Comparison of ENCODE assay signal across 14 cellular contexts in genomic region chr14:22521449-22522239, GRCh38.
A peak's percentile ranks its signal among the peaks of the same experiment; 100 is the strongest.
DNase-seq lines count a peak whose midpoint lies in the region; ATAC-seq, FAIRE-seq and TF ChIP-seq lines count a peak whose summit lies in the region.
"Had no signal": no experiment of that assay in that cellular context is flagged by ENCODE, and none has a peak within 500 bp of the region (broad histone marks: within the 10 kb centered on the region; RNA-seq: fewer than 3 reads in every experiment).

No MANE protein-coding gene starts in this region.

- H3K27me3 ChIP-seq in SJCRH30: no peaks in the 10 kb centered on the region

- peaks cover 11% of the 10 kb centered on the region; the same call in 1 of the 2 replicates for H3K4me1 ChIP-seq in SJCRH30

- H3K4me3 Mint-ChIP-seq in activated T-cell treated with anti-CD3 and anti-CD28 coated beads, Interleukin-2, amount 50 U/mL, for 24 hours: peak overlapping the region; percentile 86
- H3K4me3 Mint-ChIP-seq in activated B cell treated with CpG ODN at 0.5 μM for 24 hours: peak overlapping the region; percentile 52
- H3K4me3 Mint-ChIP-seq in stimulated activated naive CD8-positive, alpha-beta T cell treated with anti-CD3 and anti-CD28 coated beads, Interleukin-15, amount 100 ng/mL, for 72 hours: peak overlapping the region; percentile 82

- TF ChIP-seq CTCF in activated B cell treated with CpG ODN at 0.5 μM for 24 hours (IDR thresholded peaks at IDR 0.05): no peak

- POLR2A ChIA-PET in activated B cell treated with CpG ODN at 0.5 μM for 24 hours (lab: Charles Lee): interaction anchor here (0.8 to 7.7 kb wide), 5 partner anchors 10 to 34 kb away, joined by 3 to 59 read pairs (median 4); no protein-coding TSS in a partner anchor

- DNase-seq in activated T-cell treated with anti-CD3 and anti-CD28 coated beads, Interleukin-2, amount 50 U/mL, for 24 hours: no peak
- DNase-seq in activated T-cell treated with anti-CD3 and anti-CD28 coated beads for 4 hours (no peak), activated B cell treated with CpG ODN at 0.5 μM for 24 hours (no peak), SJCRH30 (no peak)
- DNase-seq in stimulated activated naive CD8-positive, alpha-beta T cell treated with anti-CD3 and anti-CD28 coated beads, Interleukin-15, amount 100 ng/mL, for 72 hours: no peak
- DNase-seq: cerebellar nuclear complex; erythroblast; NCI-H1436; NCI-H526; stimulated activated CD4-positive, alpha-beta T cell treated with anti-CD3 and anti-CD28 coated beads, Interleukin-15, amount 100 ng/mL, for 24 hours had no signal

- no peak overlapping the region for H3K4me3 ChIP-seq in SJCRH30
- H3K4me3 ChIP-seq: lung had no signal

- CTCF ChIA-PET in activated B cell treated with CpG ODN at 0.5 μM for 24 hours (lab: Charles Lee): interaction anchor here (1.2 to 2.2 kb wide), 2 partner anchors 8 to 10 kb away, joined by 3 to 6 read pairs; no protein-coding TSS in a partner anchor

- no peak overlapping the region for H3K27ac ChIP-seq in SJCRH30

- H3K27ac Mint-ChIP-seq in activated T-cell treated with anti-CD3 and anti-CD28 coated beads, Interleukin-2, amount 50 U/mL, for 24 hours: peak overlapping the region; percentile 99
- peak overlapping the region; percentile 88 for H3K27ac Mint-ChIP-seq in activated B cell treated with CpG ODN at 0.5 μM for 24 hours
- peak overlapping the region; percentile 79 to 97 for H3K27ac Mint-ChIP-seq in stimulated activated naive CD8-positive, alpha-beta T cell treated with anti-CD3 and anti-CD28 coated beads, Interleukin-15, amount 100 ng/mL, for 72 hours

- peak; percentile 76 for FAIRE-seq in islet of Langerhans (lab: Jason Lieb, UNC)

- H3K9me3 Mint-ChIP-seq in activated T-cell treated with anti-CD3 and anti-CD28 coated beads, Interleukin-2, amount 50 U/mL, for 24 hours: no peaks in the 10 kb centered on the region
- H3K9me3 Mint-ChIP-seq in activated B cell treated with CpG ODN at 0.5 μM for 24 hours: no peaks in the 10 kb centered on the region
- no peaks in the 10 kb centered on the region for H3K9me3 Mint-ChIP-seq in stimulated activated naive CD8-positive, alpha-beta T cell treated with anti-CD3 and anti-CD28 coated beads, Interleukin-15, amount 100 ng/mL, for 72 hours

- H3K4me1 Mint-ChIP-seq in activated T-cell treated with anti-CD3 and anti-CD28 coated beads, Interleukin-2, amount 50 U/mL, for 24 hours (ENCODE audit: low read depth): peaks cover 95% of the 10 kb centered on the region
- H3K4me1 Mint-ChIP-seq in activated B cell treated with CpG ODN at 0.5 μM for 24 hours: peaks cover 92% of the 10 kb centered on the region
- H3K4me1 Mint-ChIP-seq in stimulated activated naive CD8-positive, alpha-beta T cell treated with anti-CD3 and anti-CD28 coated beads, Interleukin-15, amount 100 ng/mL, for 72 hours: peaks cover 92% of the 10 kb centered on the region

- no peaks in the 10 kb centered on the region for H3K27me3 Mint-ChIP-seq in activated T-cell treated with anti-CD3 and anti-CD28 coated beads, Interleukin-2, amount 50 U/mL, for 24 hours
- H3K27me3 Mint-ChIP-seq in activated B cell treated with CpG ODN at 0.5 μM for 24 hours: no peaks in the 10 kb centered on the region
- no peaks in the 10 kb centered on the region for H3K27me3 Mint-ChIP-seq in stimulated activated naive CD8-positive, alpha-beta T cell treated with anti-CD3 and anti-CD28 coated beads, Interleukin-15, amount 100 ng/mL, for 72 hours

- ATAC-seq in activated B cell treated with CpG ODN at 0.5 μM for 24 hours (ENCODE audit: low read depth) (no peak), GM18873 (IDR thresholded peaks at IDR 0.05; ENCODE audit: low FRiP score, unreplicated experiment) (no peak), HG02840 (IDR thresholded peaks at IDR 0.05; ENCODE audit: low FRiP score, unreplicated experiment) (no peak)
- no peak for ATAC-seq in stimulated activated naive CD8-positive, alpha-beta T cell treated with anti-CD3 and anti-CD28 coated beads, Interleukin-15, amount 100 ng/mL, for 72 hours

- H3K36me3 Mint-ChIP-seq in activated T-cell treated with anti-CD3 and anti-CD28 coated beads, Interleukin-2, amount 50 U/mL, for 24 hours (ENCODE audit: low read depth): peaks cover 99% of the 10 kb centered on the region
- no peaks in the 10 kb centered on the region for H3K36me3 Mint-ChIP-seq in activated B cell treated with CpG ODN at 0.5 μM for 24 hours (ENCODE audit: low read depth)

- intact Hi-C loops in activated B cell treated with CpG ODN at 0.5 μM for 24 hours (cut with micrococcal nuclease): loop anchor here (1.0 to 2.0 kb wide), 2 partner anchors 15 to 35 kb away; no protein-coding TSS in a partner anchor

- H3K36me3 ChIP-seq in SJCRH30: peaks cover 9% of the 10 kb centered on the region

- H3K9me3 ChIP-seq in SJCRH30 (replicated peaks): no peaks in the 10 kb centered on the region
